Comparison of ENCODE assay signal across 15 cellular contexts in the genomic region with DNA sequence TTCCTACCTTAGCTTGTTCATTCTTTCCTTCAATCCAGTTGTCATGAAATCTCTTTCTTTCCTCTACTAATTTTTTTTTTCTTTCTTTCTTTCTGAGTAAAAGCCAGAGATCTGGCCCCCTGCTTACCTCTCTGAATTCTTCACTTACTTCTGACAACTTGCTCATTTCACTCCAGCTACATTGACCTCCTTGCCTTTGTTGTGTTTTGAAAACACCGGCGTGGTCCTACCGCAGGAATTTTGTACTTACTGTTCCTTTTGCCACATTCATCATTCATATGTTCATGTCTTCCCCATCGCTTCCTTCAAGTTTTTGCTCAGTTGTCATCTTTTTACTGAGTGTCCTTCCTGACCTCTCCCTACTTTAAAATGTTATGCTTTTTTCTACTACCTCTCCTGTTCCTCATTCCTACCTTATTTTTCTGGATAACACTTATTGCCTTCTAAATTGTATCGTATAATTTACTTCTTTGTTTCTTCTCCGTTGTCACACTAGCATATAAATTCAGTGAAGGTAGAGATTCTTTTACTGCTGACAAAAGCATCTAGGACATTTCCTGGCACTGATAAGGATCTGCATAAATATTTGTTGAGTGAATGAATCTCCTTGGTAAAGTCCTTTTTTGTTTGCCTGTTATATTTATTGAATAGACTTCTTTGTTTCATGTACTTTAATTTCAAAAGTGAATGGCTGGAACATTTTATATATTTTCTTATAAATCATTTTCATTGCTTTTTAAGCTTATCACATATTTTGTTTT.
A peak's percentile ranks its signal among the peaks of the same experiment; 100 is the strongest.
DNase-seq lines count a peak whose midpoint lies in the region; ATAC-seq and TF ChIP-seq lines count a peak whose summit lies in the region.
"Had no signal": no experiment of that assay in that cellular context is flagged by ENCODE, and none has a peak within 500 bp of the region (broad histone marks: within the 10 kb centered on the region; RNA-seq: fewer than 3 reads in every experiment).

No MANE protein-coding gene starts in this region.

- peaks cover 1% of the 10 kb centered on the region for H3K9me3 Mint-ChIP-seq in T-helper 2 cell treated with Interferon-gamma antibody and Interleukin-4, amounts not matched to agents 5 μg/mL and 100 μg/mL, for 36 hours
- H3K9me3 Mint-ChIP-seq in naive thymus-derived CD4-positive, alpha-beta T cell, result peaks cover 0 to 3% (median 0%) of the 10 kb centered on the region in 11 donors

- CTCF ChIA-PET in mammary epithelial cell (lab: Charles Lee; ENCODE audit: low non-redundant PET), result no interaction called here
- CTCF ChIA-PET in naive thymus-derived CD4-positive, alpha-beta T cell (lab: Charles Lee), result no interaction called here

- no peak for ATAC-seq in naive thymus-derived CD4-positive, alpha-beta T cell
- ATAC-seq: Panc1 had no signal

- WGBS in mammary epithelial cell (ENCODE audit: low coverage, missing lambda C conversion rate), result 84% methylated on average over 6 of the region's 6 CpGs

- no peak overlapping the region for H3K4me3 ChIP-seq in mammary epithelial cell (replicated peaks in 1 of 3; ENCODE audit: insufficient read depth in 1 of 3, low read depth in 2 of 3, low read length in 3 of 3)
- H3K4me3 ChIP-seq in naive thymus-derived CD4-positive, alpha-beta T cell (ENCODE audit: low read length), result no peak overlapping the region
- H3K4me3 ChIP-seq: cardiac muscle cell, upper lobe of left lung had no signal

- intact Hi-C loops in mammary epithelial cell (cut with micrococcal nuclease), result no loop called here
- intact Hi-C loops in naive thymus-derived CD4-positive, alpha-beta T cell (cut with micrococcal nuclease), result loop anchor here (2.0 to 5.0 kb wide), 3 partner anchors 15 to 73 kb away; no protein-coding TSS in a partner anchor

- H3K27me3 Mint-ChIP-seq in T-helper 2 cell treated with Interferon-gamma antibody and Interleukin-4, amounts not matched to agents 5 μg/mL and 100 μg/mL, for 36 hours (ENCODE audit: low read depth), result no peaks in the 10 kb centered on the region
- no peaks in the 10 kb centered on the region for H3K27me3 Mint-ChIP-seq in naive thymus-derived CD4-positive, alpha-beta T cell
- H3K27me3 Mint-ChIP-seq: progenitor cell of endocrine pancreas had no signal

- H3K27me3 ChIP-seq in mammary epithelial cell (ENCODE audit: insufficient read depth, low read length), result no peaks in the 10 kb centered on the region
- H3K27me3 ChIP-seq in naive thymus-derived CD4-positive, alpha-beta T cell (ENCODE audit: control insufficient read depth in 2 of 2, insufficient read depth in 2 of 2, low read length in 2 of 2), result no peaks in the 10 kb centered on the region
- H3K27me3 ChIP-seq: cardiac muscle cell, upper lobe of left lung had no signal

- no peak for TF ChIP-seq CTCF in mammary epithelial cell (conservative IDR thresholded peaks at IDR 0.05 in 1 of 2, IDR thresholded peaks at IDR 0.05 in 1 of 2; ENCODE audit: extremely low read depth in 1 of 2, insufficient read depth in 1 of 2, low read depth in 1 of 2, low read length in 2 of 2)

- no peak for DNase-seq in T-helper 2 cell treated with Interferon-gamma antibody and Interleukin-4, amounts not matched to agents 5 μg/mL and 100 μg/mL, for 36 hours (ENCODE audit: low spot score)
- DNase-seq in T-helper 2 cell (no peak), NCI-H460 (ENCODE audit: extremely low read depth, low read depth) (peak; percentile 20), mammary epithelial cell (peak; percentile 34), NCI-H524 (lab: John Stamatoyannopoulos, UW) (no peak), SHP77 (lab: John Stamatoyannopoulos, UW) (no peak), GM19240 (ENCODE audit: insufficient read length, low spot score) (no peak)
- no peak for DNase-seq in naive thymus-derived CD4-positive, alpha-beta T cell
- DNase-seq: ACHN, DMS153, T1000, upper lobe of left lung had no signal

- in situ Hi-C loops in mammary epithelial cell (cut with MboI; ENCODE audit: low sequenced_read_pairs in 2 of 2), result no loop called here

- peak overlapping the region; percentile 49 for H3K27ac Mint-ChIP-seq in T-helper 2 cell treated with Interferon-gamma antibody and Interleukin-4, amounts not matched to agents 5 μg/mL and 100 μg/mL, for 36 hours
- H3K27ac Mint-ChIP-seq in naive thymus-derived CD4-positive, alpha-beta T cell, result peak overlapping the region in 8 of 9 donors; percentile 19 to 93 (median 66)
- H3K27ac Mint-ChIP-seq: progenitor cell of endocrine pancreas had no signal

- no peaks in the 10 kb centered on the region for H3K9me3 ChIP-seq in mammary epithelial cell (replicated peaks; ENCODE audit: insufficient read depth, low read length)
- H3K9me3 ChIP-seq in naive thymus-derived CD4-positive, alpha-beta T cell (ENCODE audit: control insufficient read depth in 2 of 3, low read length in 3 of 3), result no peaks in the 10 kb centered on the region
- H3K9me3 ChIP-seq: upper lobe of left lung had no signal

- dilution Hi-C loops in mammary epithelial cell (cut with HindIII; ENCODE audit: low sequenced_read_pairs), result no loop called here

- H3K4me1 ChIP-seq in mammary epithelial cell (ENCODE audit: insufficient read depth, low read length), result peaks cover 6% of the 10 kb centered on the region
- peaks cover 7 to 46% of the 10 kb centered on the region in 2 donors for H3K4me1 ChIP-seq in naive thymus-derived CD4-positive, alpha-beta T cell (ENCODE audit: control insufficient read depth in 2 of 2, insufficient read depth in 2 of 2, low read length in 2 of 2)

- no peak overlapping the region for H2AFZ ChIP-seq in mammary epithelial cell (ENCODE audit: low read depth, low read length)

- POLR2A ChIA-PET in naive thymus-derived CD4-positive, alpha-beta T cell (lab: Charles Lee), result interaction anchor here (0.6 to 1.2 kb wide), 6 partner anchors 9 to 160 kb away, joined by 3 to 9 read pairs (median 3); no protein-coding TSS in a partner anchor

- H3K79me2 ChIP-seq in mammary epithelial cell (ENCODE audit: insufficient read depth, low read length), result peaks cover 24% of the 10 kb centered on the region

- BruUV-seq in mammary epithelial cell (replicated peaks; lab: Mats Ljungman, UMichigan), result no TSS peak

- no peaks in the 10 kb centered on the region for H4K20me1 ChIP-seq in mammary epithelial cell (ENCODE audit: insufficient read depth, low read length)

- H3K4me3 Mint-ChIP-seq in T-helper 2 cell treated with Interferon-gamma antibody and Interleukin-4, amounts not matched to agents 5 μg/mL and 100 μg/mL, for 36 hours, result peak overlapping the region; percentile 22
- H3K4me3 Mint-ChIP-seq in naive thymus-derived CD4-positive, alpha-beta T cell, result peak overlapping the region in 6 of 10 donors; percentile 1 to 74 (median 23)

- H3K4me1 Mint-ChIP-seq in T-helper 2 cell treated with Interferon-gamma antibody and Interleukin-4, amounts not matched to agents 5 μg/mL and 100 μg/mL, for 36 hours (ENCODE audit: low read depth), result peaks cover 64% of the 10 kb centered on the region
- peaks cover 38 to 88% (median 83%) of the 10 kb centered on the region in 7 donors for H3K4me1 Mint-ChIP-seq in naive thymus-derived CD4-positive, alpha-beta T cell

- peaks cover 11% of the 10 kb centered on the region for H3K36me3 ChIP-seq in mammary epithelial cell (ENCODE audit: insufficient read depth, low read length)
- peaks cover 13 to 34% (median 14%) of the 10 kb centered on the region in 3 experiments for H3K36me3 ChIP-seq in naive thymus-derived CD4-positive, alpha-beta T cell (ENCODE audit: control insufficient read depth in 2 of 3, insufficient read depth in 3 of 3, low read length in 3 of 3)
- H3K36me3 ChIP-seq: cardiac muscle cell had no signal

- peak overlapping the region; percentile 2 for H3K4me2 ChIP-seq in mammary epithelial cell (ENCODE audit: insufficient read depth, low read depth, low read length)

- H3K9ac ChIP-seq in mammary epithelial cell (ENCODE audit: insufficient read depth, low read length), result no peak overlapping the region

- H3K27ac ChIP-seq in mammary epithelial cell (ENCODE audit: insufficient read depth, low read depth, low read length), result no peak overlapping the region
- H3K27ac ChIP-seq in naive thymus-derived CD4-positive, alpha-beta T cell (ENCODE audit: low read depth, low read length), result no peak overlapping the region
- H3K27ac ChIP-seq: cardiac muscle cell had no signal

- H3K36me3 Mint-ChIP-seq in T-helper 2 cell treated with Interferon-gamma antibody and Interleukin-4, amounts not matched to agents 5 μg/mL and 100 μg/mL, for 36 hours (ENCODE audit: low read depth), result peaks cover 70% of the 10 kb centered on the region
- H3K36me3 Mint-ChIP-seq in naive thymus-derived CD4-positive, alpha-beta T cell, result peaks cover 18 to 60% (median 28%) of the 10 kb centered on the region in 5 donors

Comparison
In these comparisons a context has a peak if more than half of its experiments do, and no peak if none do; other contexts are left out.
1. DNase-seq: peak in NCI-H460 (single experiment) and mammary epithelial cell (single experiment); none in T-helper 2 cell treated with Interferon-gamma antibody and Interleukin-4, amounts not matched to agents 5 μg/mL and 100 μg/mL, for 36 hours (single experiment), T-helper 2 cell (0 of 5), naive thymus-derived CD4-positive, alpha-beta T cell (0 of 9), NCI-H524 (0 of 2), SHP77 (0 of 2) and GM19240 (single experiment).